ENCODE assay signal across 8 cellular contexts in the genomic region with DNA sequence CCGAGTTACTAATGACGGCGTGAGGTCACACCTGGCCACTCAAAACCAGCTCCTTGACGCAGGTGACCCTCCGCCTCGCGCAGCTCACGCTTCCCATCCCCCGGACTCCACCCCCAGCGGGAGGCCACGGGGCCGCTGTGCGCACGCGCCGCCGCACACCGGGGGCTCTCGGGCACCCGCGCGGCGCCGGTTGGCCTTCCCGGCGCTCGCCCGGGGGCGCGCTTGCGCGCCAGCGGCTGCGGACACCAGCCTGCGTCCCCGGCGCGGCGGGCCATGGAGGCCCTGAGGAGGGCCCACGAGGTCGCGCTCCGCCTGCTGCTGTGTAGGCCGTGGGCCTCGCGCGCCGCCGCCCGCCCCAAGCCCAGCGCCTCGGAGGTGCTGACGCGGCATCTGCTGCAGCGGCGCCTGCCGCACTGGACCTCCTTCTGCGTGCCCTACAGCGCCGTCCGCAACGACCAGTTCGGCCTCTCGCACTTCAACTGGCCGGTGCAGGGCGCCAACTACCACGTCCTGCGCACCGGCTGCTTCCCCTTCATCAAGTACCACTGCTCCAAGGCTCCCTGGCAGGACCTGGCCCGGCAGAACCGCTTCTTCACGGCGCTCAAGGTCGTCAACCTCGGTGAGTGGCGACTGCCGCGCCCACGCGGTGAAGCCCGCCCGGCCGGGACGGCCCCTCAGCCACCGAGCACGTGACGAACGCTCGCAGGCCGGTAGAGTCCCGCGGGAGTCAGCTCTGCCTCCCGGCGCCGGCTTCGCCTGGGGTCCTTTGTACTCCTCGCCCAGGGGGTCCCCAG. TPM values are rescaled to one million over a fixed set of nuclear protein-coding genes. Genes with fewer than 3 reads are reported as not detected.
DNase-seq lines count a peak whose midpoint lies in the region; ATAC-seq and TF ChIP-seq lines count a peak whose summit lies in the region.

A gene (plus strand): TSS at position 156 of the 794 bp plus-strand sequence. CDS start 118 bp downstream, at position 274.

- no peaks in the 10 kb centered on the region for H3K36me3 ChIP-seq in duodenal mucosa (ENCODE audit: control insufficient read depth in 1 of 2, insufficient read depth in 2 of 2, low read length in 2 of 2)
- H3K36me3 ChIP-seq in lower lobe of right lung, result peaks cover under 1% of the 10 kb centered on the region

- ATAC-seq in HG03439 (IDR thresholded peaks at IDR 0.05; ENCODE audit: unreplicated experiment) (peak; percentile 75), lower lobe of right lung (peak; percentile 95 to 96)

- TF ChIP-seq CTCF in C4-2B (conservative IDR thresholded peaks at IDR 0.05) (peak; percentile 28), lower lobe of right lung (IDR thresholded peaks at IDR 0.05) (no peak)

- H3K9ac ChIP-seq in duodenal mucosa (ENCODE audit: low read depth in 1 of 2, low read length in 2 of 2), result peak within 1 kb of the TSS; percentile 86 to 99

- H3K27me3 ChIP-seq in duodenal mucosa (ENCODE audit: control insufficient read depth in 1 of 2, insufficient read depth in 2 of 2, low read length in 2 of 2) (no peaks in the 10 kb centered on the region), lower lobe of right lung (ENCODE audit: low read depth) (no peaks in the 10 kb centered on the region)

- H3K4me1 ChIP-seq in duodenal mucosa (ENCODE audit: control insufficient read depth in 1 of 2, insufficient read depth in 2 of 2, low read length in 2 of 2) (peaks cover 12 to 14% of the 10 kb centered on the region in 2 donors), lower lobe of right lung (peaks cover 35% of the 10 kb centered on the region)

- intact Hi-C loops in lower lobe of right lung (cut with DNase I), result no loop called here

- H3K4me3 ChIP-seq in duodenal mucosa (ENCODE audit: low read depth in 1 of 2, low read length in 2 of 2) (peak within 1 kb of the TSS; percentile 88 to 95), lower lobe of right lung (peak within 1 kb of the TSS; percentile 84)

- no peaks in the 10 kb centered on the region for H3K9me3 ChIP-seq in duodenal mucosa (ENCODE audit: control insufficient read depth in 1 of 2, low read length in 2 of 2)
- no peaks in the 10 kb centered on the region for H3K9me3 ChIP-seq in lower lobe of right lung

- H3K27ac ChIP-seq in C4-2B (peak within 1 kb of the TSS; percentile 97), duodenal mucosa (ENCODE audit: low read depth, low read length) (peak within 1 kb of the TSS; percentile 96), lower lobe of right lung (peak within 1 kb of the TSS; percentile 98)

- DNase-seq in GM19240 (ENCODE audit: insufficient read length, low spot score), result peak; percentile 70
- peak; percentile 45 for DNase-seq in NCI-H524 treated with DMSO at 0.1 percent for 48 hours (lab: John Stamatoyannopoulos, UW)
- DNase-seq in activated CD4-positive, alpha-beta T cell treated with anti-CD3 and anti-CD28 coated beads, Interleukin-2, amount 50 U/mL, for 48 hours, result peak; percentile 83 to 87
- peak; percentile 91 for DNase-seq in lower lobe of right lung
- peak; percentile 53 to 75 (median 68) for DNase-seq in stimulated activated CD4-positive, alpha-beta T cell treated with anti-CD3 and anti-CD28 coated beads, TNF-alpha, amount 100 ng/mL, for 1 hour (ENCODE audit: low read depth in 3 of 3, low spot score in 1 of 3)

RNA-seq across cellular contexts. Expression of the gene that starts here (rescaled TPM):
- total RNA-seq in lower lobe of right lung, result 7.2 TPM

Comparison
In these comparisons a context has a peak if more than half of its experiments do, and no peak if none do; other contexts are left out.
1. Peak in every context shown above with its lines: DNase-seq, ATAC-seq, H3K4me3 ChIP-seq and H3K27ac ChIP-seq.